ENCODE assay signal across 21 cellular contexts in genomic region chr14:61365667-61366194, GRCh38.
"Had no signal": no experiment of that assay in that cellular context is flagged by ENCODE, and none has a peak within 500 bp of the region (broad histone marks: within the 10 kb centered on the region; RNA-seq: fewer than 3 reads in every experiment).

No MANE protein-coding gene starts in this region.

- H3K4me2 ChIP-seq: neural progenitor cell had no signal

- H3K4me3 ChIP-seq: esophagus squamous epithelium, left lung, neural progenitor cell, tibial artery, uterus had no signal

- H3K9me3 ChIP-seq: esophagus squamous epithelium, left lung, tibial artery, uterus had no signal

- H3K4me1 ChIP-seq: tibial artery, uterus had no signal

- H3K27me3 ChIP-seq: esophagus squamous epithelium, foreskin keratinocyte, left lung, neural progenitor cell, tibial artery, uterus had no signal

- H3K9ac ChIP-seq: neural progenitor cell had no signal

- H3K4me3 Mint-ChIP-seq: activated CD4-positive, alpha-beta T cell treated with anti-CD3 and anti-CD28 coated beads for 36 hours; activated naive CD8-positive, alpha-beta T cell treated with anti-CD3 and anti-CD28 coated beads for 36 hours; activated T-helper 1 cell treated with anti-CD3 and anti-CD28 coated beads, Interleukin-12 subunit alpha, Interleukin-12 subunit beta, Interleukin-2, Interleukin-4 antibody, amounts not matched to agents 30 ng/mL and 10 ng/mL and 1 ng/mL, durations not matched to agents 14 hours and 24 hours and 36 hours; neural progenitor cell had no signal

- H3K27me3 Mint-ChIP-seq: activated CD4-positive, alpha-beta T cell treated with anti-CD3 and anti-CD28 coated beads for 36 hours; activated naive CD8-positive, alpha-beta T cell treated with anti-CD3 and anti-CD28 coated beads for 36 hours; progenitor cell of endocrine pancreas had no signal

- DNase-seq: activated CD4-positive, alpha-beta T cell treated with anti-CD3 and anti-CD28 coated beads for 36 hours; activated CD4-positive, alpha-beta T cell treated with anti-CD3 and anti-CD28 coated beads, Interleukin-2, amount 50 U/mL, for 48 hours; activated naive CD4-positive, alpha-beta T cell; activated naive CD8-positive, alpha-beta T cell treated with anti-CD3 and anti-CD28 coated beads for 36 hours; amygdala; caudate nucleus; esophagus squamous epithelium; foreskin keratinocyte; glutamatergic neuron; hippocampal formation; kidney; left lung; stimulated activated CD4-positive, alpha-beta T cell treated with anti-CD3 and anti-CD28 coated beads, Interleukin-2, amount 100 ng/mL, for 24 hours; stimulated activated naive CD8-positive, alpha-beta T cell treated with anti-CD3 and anti-CD28 coated beads, Interleukin-15, Interleukin-2, amounts not matched to agents 100 U/mL and 50 U/mL, for 24 hours; substantia nigra; T-helper 2 cell; tibial artery; uterus had no signal

- H3K27ac ChIP-seq: foreskin keratinocyte, neural progenitor cell, tibial artery had no signal

- H3K27ac Mint-ChIP-seq: activated CD4-positive, alpha-beta T cell treated with anti-CD3 and anti-CD28 coated beads for 36 hours; activated naive CD8-positive, alpha-beta T cell treated with anti-CD3 and anti-CD28 coated beads for 36 hours; activated T-helper 1 cell treated with anti-CD3 and anti-CD28 coated beads, Interleukin-12 subunit alpha, Interleukin-12 subunit beta, Interleukin-2, Interleukin-4 antibody, amounts not matched to agents 30 ng/mL and 10 ng/mL and 1 ng/mL, durations not matched to agents 14 hours and 24 hours and 36 hours; neural progenitor cell; progenitor cell of endocrine pancreas had no signal

- H2AFZ ChIP-seq: neural progenitor cell had no signal

- H3K9me3 Mint-ChIP-seq: activated naive CD8-positive, alpha-beta T cell treated with anti-CD3 and anti-CD28 coated beads for 36 hours; activated T-helper 1 cell treated with anti-CD3 and anti-CD28 coated beads, Interleukin-12 subunit alpha, Interleukin-12 subunit beta, Interleukin-2, Interleukin-4 antibody, amounts not matched to agents 30 ng/mL and 10 ng/mL and 1 ng/mL, durations not matched to agents 14 hours and 24 hours and 36 hours; neural progenitor cell had no signal

- ATAC-seq: activated CD4-positive, alpha-beta T cell treated with anti-CD3 and anti-CD28 coated beads for 36 hours; foreskin keratinocyte; left lung; stimulated activated naive CD8-positive, alpha-beta T cell treated with anti-CD3 and anti-CD28 coated beads, Interleukin-15, Interleukin-2, amounts not matched to agents 100 U/mL and 50 U/mL, for 24 hours had no signal

- H3K36me3 Mint-ChIP-seq: neural progenitor cell had no signal

- H3K36me3 ChIP-seq: esophagus squamous epithelium, left lung, neural progenitor cell, tibial artery, uterus had no signal
